ENCODE assay signal across 31 cellular contexts in the genomic region with DNA sequence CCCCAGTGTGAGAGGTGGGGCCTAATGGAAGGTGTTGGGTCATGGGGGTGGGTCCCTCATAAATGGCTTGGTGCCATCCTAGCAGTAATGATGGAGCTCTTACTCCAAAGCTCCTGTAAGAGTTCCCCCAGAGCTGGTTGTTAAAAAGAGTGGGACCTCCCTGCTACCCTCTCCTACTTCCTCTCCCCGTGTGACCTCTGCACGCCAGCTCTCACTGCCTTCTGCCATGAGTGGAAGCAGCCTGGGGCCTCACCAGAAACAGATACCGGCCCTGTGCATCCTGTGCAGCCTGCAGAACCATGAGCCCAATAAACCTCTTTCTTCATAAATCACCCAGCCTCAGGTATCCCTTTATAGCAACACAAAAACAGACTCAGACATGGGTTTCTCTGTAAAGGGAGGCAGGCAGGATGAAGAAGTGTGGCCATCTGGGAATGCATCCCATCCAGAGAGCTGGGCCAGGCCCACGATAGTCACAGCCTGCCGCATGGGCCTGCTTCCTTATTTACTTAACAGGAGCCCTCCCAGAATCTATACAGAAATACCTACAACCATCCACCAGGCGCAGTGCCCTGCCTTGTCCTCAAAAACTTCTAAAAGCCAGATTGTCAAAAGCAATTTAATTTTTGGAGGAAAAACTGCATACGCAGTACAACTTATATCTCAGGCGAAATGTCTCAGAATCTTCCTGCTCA. TPM values are rescaled to one million over a fixed set of nuclear protein-coding genes. Genes with fewer than 3 reads are reported as not detected.
"Had no signal": no experiment of that assay in that cellular context is flagged by ENCODE, and none has a peak within 500 bp of the region (broad histone marks: within the 10 kb centered on the region; RNA-seq: fewer than 3 reads in every experiment).

No MANE protein-coding gene starts in this region.

- H3K27ac ChIP-seq: ascending aorta, dorsolateral prefrontal cortex, parathyroid adenoma, transverse colon, uterus had no signal

- H3K27me3 ChIP-seq: ascending aorta, dorsolateral prefrontal cortex, esophagus muscularis mucosa, gastrocnemius medialis, heart left ventricle, transverse colon, uterus had no signal

- H3K9me3 ChIP-seq: ascending aorta, esophagus muscularis mucosa, gastrocnemius medialis, heart left ventricle, transverse colon, uterus had no signal

- ATAC-seq: activated naive CD4-positive, alpha-beta T cell treated with anti-CD3 and anti-CD28 coated beads, Interleukin-2, amount 50 U/mL, for 72 hours; effector memory CD8-positive, alpha-beta T cell; gastrocnemius medialis; heart left ventricle; sciatic nerve; stimulated activated naive B cell treated with anti-CD40 and anti-IgM and Interleukin-4, amounts not matched to agents 10 μg/mL and 1 μg/mL and 100 μg/mL, for 72 hours had no signal

- H3K36me3 ChIP-seq: ascending aorta, esophagus muscularis mucosa, gastrocnemius medialis, heart left ventricle, transverse colon, uterus had no signal

- H3K4me3 Mint-ChIP-seq: activated B cell treated with CpG ODN at 0.5 μM for 24 hours; activated CD4-positive, alpha-beta memory T cell treated with anti-CD3 and anti-CD28 coated beads for 36 hours; central memory CD8-positive, alpha-beta T cell; effector memory CD8-positive, alpha-beta T cell; memory B cell; stimulated activated naive B cell treated with anti-CD40 and anti-IgM and Interleukin-4, amounts not matched to agents 10 μg/mL and 1 μg/mL and 100 μg/mL, for 72 hours had no signal

- H3K4me3 ChIP-seq: ascending aorta, esophagus muscularis mucosa, gastrocnemius medialis, heart left ventricle, transverse colon, uterus had no signal

- H3K9ac ChIP-seq: parathyroid adenoma had no signal

- DNase-seq: activated B cell treated with CpG ODN at 0.5 μM for 24 hours; activated CD4-positive, alpha-beta memory T cell treated with anti-CD3 and anti-CD28 coated beads for 36 hours; activated CD4-positive, alpha-beta T cell treated with anti-CD3 and anti-CD28 coated beads for 48 hours; activated gamma-delta T cell; activated T-cell treated with anti-CD3 and anti-CD28 coated beads, Interleukin-2, amount 50 U/mL, for 48 hours; dorsolateral prefrontal cortex; effector memory CD8-positive, alpha-beta T cell; gastrocnemius medialis; heart left ventricle; small intestine; stimulated activated CD4-positive, alpha-beta T cell treated with anti-CD3 and anti-CD28 coated beads, Interleukin-15, amount 100 ng/mL, for 24 hours; stimulated activated naive B cell treated with anti-CD40 and anti-IgM and Interleukin-4, amounts not matched to agents 10 μg/mL and 1 μg/mL and 100 μg/mL, for 72 hours; T-helper 9 cell; transverse colon; uterus had no signal

- H2AFZ ChIP-seq: parathyroid adenoma had no signal

- H3K9me3 Mint-ChIP-seq: activated naive CD4-positive, alpha-beta T cell treated with anti-CD3 and anti-CD28 coated beads, Interleukin-2, amount 50 U/mL, for 72 hours; central memory CD8-positive, alpha-beta T cell; effector memory CD8-positive, alpha-beta T cell; memory B cell; nephron had no signal

- H3K36me3 Mint-ChIP-seq: activated CD4-positive, alpha-beta memory T cell treated with anti-CD3 and anti-CD28 coated beads for 36 hours; activated naive CD4-positive, alpha-beta T cell treated with anti-CD3 and anti-CD28 coated beads, Interleukin-2, amount 50 U/mL, for 72 hours; memory B cell; stimulated activated naive B cell treated with anti-CD40 and anti-IgM and Interleukin-4, amounts not matched to agents 10 μg/mL and 1 μg/mL and 100 μg/mL, for 72 hours had no signal

- H3K4me1 Mint-ChIP-seq: activated B cell treated with CpG ODN at 0.5 μM for 24 hours had no signal

- H3K27ac Mint-ChIP-seq: activated B cell treated with CpG ODN at 0.5 μM for 24 hours; activated CD4-positive, alpha-beta memory T cell treated with anti-CD3 and anti-CD28 coated beads for 36 hours; activated naive CD4-positive, alpha-beta T cell treated with anti-CD3 and anti-CD28 coated beads, Interleukin-2, amount 50 U/mL, for 72 hours; effector memory CD8-positive, alpha-beta T cell; memory B cell; nephron; stimulated activated naive B cell treated with anti-CD40 and anti-IgM and Interleukin-4, amounts not matched to agents 10 μg/mL and 1 μg/mL and 100 μg/mL, for 72 hours had no signal

- FAIRE-seq: colon, islet of Langerhans, small intestine had no signal

RNA-seq across cellular contexts. Expression of a gene that starts 7.5 kb away (rescaled TPM):
- total RNA-seq: activated B cell treated with CpG ODN at 0.5 μM for 24 hours; activated CD4-positive, alpha-beta memory T cell treated with anti-CD3 and anti-CD28 coated beads for 36 hours; activated naive CD4-positive, alpha-beta T cell treated with anti-CD3 and anti-CD28 coated beads, Interleukin-2, amount 50 U/mL, for 72 hours; ascending aorta; dorsolateral prefrontal cortex; esophagus muscularis mucosa; gastrocnemius medialis; heart left ventricle; lower leg skin; mononuclear cell; myocyte; sciatic nerve; T-helper 1 cell treated with Interleukin-12 subunit alpha and Interleukin-12 subunit beta and Interleukin-4 antibody, amounts not matched to agents 30 ng/mL and 1 ng/mL, for 36 hours; temporal lobe; transverse colon; uterus had no signal
- polyA plus RNA-seq: adipose tissue, heart left ventricle, small intestine had no signal

RNA-seq across cellular contexts. Expression of a gene that starts 16.7 kb away (rescaled TPM):
- total RNA-seq: activated B cell treated with CpG ODN at 0.5 μM for 24 hours; activated CD4-positive, alpha-beta memory T cell treated with anti-CD3 and anti-CD28 coated beads for 36 hours; T-helper 1 cell treated with Interleukin-12 subunit alpha and Interleukin-12 subunit beta and Interleukin-4 antibody, amounts not matched to agents 30 ng/mL and 1 ng/mL, for 36 hours; temporal lobe had no signal
